8 cellular contexts compared by ENCODE assay signal in genomic region chr5:73496984-73497457, GRCh38. TPM values are rescaled to one million over a fixed set of nuclear protein-coding genes. Genes with fewer than 3 reads are reported as not detected.
DNase-seq lines count a peak whose midpoint lies in the region; ATAC-seq, FAIRE-seq and TF ChIP-seq lines count a peak whose summit lies in the region.

No MANE protein-coding gene starts in this region.

- H3K9ac ChIP-seq in kidney (ENCODE audit: low read length in 2 of 2) = no peak overlapping the region

- H3K4me3 ChIP-seq in AG10803 (ENCODE audit: low read length) = no peak overlapping the region; the same call in 1 of the 2 replicates
- peak overlapping the region; percentile 89 for H3K4me3 ChIP-seq in GM23338
- H3K4me3 ChIP-seq in kidney (ENCODE audit: low read length in 2 of 2) = peak overlapping the region in 1 of 2 donors; percentile 94
- H3K4me3 ChIP-seq in pancreas = peak overlapping the region in 1 of 4 donors; percentile 96

- H3K36me3 Mint-ChIP-seq in GM23338 (ENCODE audit: low read depth) = peaks cover 36% of the 10 kb centered on the region
- peaks cover 30% of the 10 kb centered on the region for H3K36me3 Mint-ChIP-seq in activated T-helper 1 cell treated with anti-CD3 and anti-CD28 coated beads, Interleukin-12 subunit alpha, Interleukin-12 subunit beta, Interleukin-2, Interleukin-4 antibody, amounts not matched to agents 30 ng/mL and 10 ng/mL and 1 ng/mL, durations not matched to agents 14 hours and 24 hours and 36 hours (ENCODE audit: low read depth)

- peaks cover 9% of the 10 kb centered on the region; the same call in 1 of the 2 replicates for H4K20me1 ChIP-seq in GM23338 (replicated peaks; ENCODE audit: insufficient read depth)

- H3K4me1 ChIP-seq in GM23338 (ENCODE audit: insufficient read depth) (peaks cover 31% of the 10 kb centered on the region), kidney (ENCODE audit: control insufficient read depth in 1 of 2, insufficient read depth in 1 of 2, low read depth in 1 of 2, low read length in 2 of 2) (peaks cover 4 to 7% of the 10 kb centered on the region in 2 donors), pancreas (peaks cover 6 to 32% (median 11%) of the 10 kb centered on the region in 3 donors)

- H3K79me2 ChIP-seq in GM23338 (replicated peaks; ENCODE audit: insufficient read depth) = peaks cover 49% of the 10 kb centered on the region

- no peaks in the 10 kb centered on the region for H3K9me3 Mint-ChIP-seq in GM23338
- H3K9me3 Mint-ChIP-seq in activated T-helper 1 cell treated with anti-CD3 and anti-CD28 coated beads, Interleukin-12 subunit alpha, Interleukin-12 subunit beta, Interleukin-2, Interleukin-4 antibody, amounts not matched to agents 30 ng/mL and 10 ng/mL and 1 ng/mL, durations not matched to agents 14 hours and 24 hours and 36 hours = no peaks in the 10 kb centered on the region

- no peaks in the 10 kb centered on the region for H3K9me2 ChIP-seq in GM23338 (ENCODE audit: insufficient read depth)

- H3K36me3 ChIP-seq in GM23338 (ENCODE audit: insufficient read depth) (peaks cover 4% of the 10 kb centered on the region; the same call in 1 of the 2 replicates), kidney (ENCODE audit: control insufficient read depth in 1 of 2, insufficient read depth in 2 of 2, low read length in 2 of 2) (peaks cover under 1 to 3% of the 10 kb centered on the region in 2 donors), pancreas (peaks cover 0 to 4% (median 0%) of the 10 kb centered on the region in 3 donors)

- peak overlapping the region; percentile 94 for H3K4me2 ChIP-seq in GM23338

- H3K27me3 Mint-ChIP-seq in GM23338 (ENCODE audit: insufficient read depth, low read depth, poor library complexity) = peaks cover 7% of the 10 kb centered on the region
- H3K27me3 Mint-ChIP-seq in activated T-helper 1 cell treated with anti-CD3 and anti-CD28 coated beads, Interleukin-12 subunit alpha, Interleukin-12 subunit beta, Interleukin-2, Interleukin-4 antibody, amounts not matched to agents 30 ng/mL and 10 ng/mL and 1 ng/mL, durations not matched to agents 14 hours and 24 hours and 36 hours (ENCODE audit: insufficient read depth) = peaks cover 18% of the 10 kb centered on the region

- peak; percentile 43 for DNase-seq in AG10803 (ENCODE audit: low read depth)
- peak; percentile 53 for DNase-seq in GM23338 (ENCODE audit: low spot score)
- DNase-seq in NCI-H226 = peak; percentile 81
- DNase-seq in activated T-helper 1 cell treated with anti-CD3 and anti-CD28 coated beads, Interleukin-12 subunit alpha, Interleukin-12 subunit beta, Interleukin-2, Interleukin-4 antibody, amounts not matched to agents 30 ng/mL and 10 ng/mL and 1 ng/mL, durations not matched to agents 14 hours and 24 hours and 36 hours (ENCODE audit: low spot score) = no peak
- DNase-seq in kidney = no peak
- no peak for DNase-seq in left lobe of liver (ENCODE audit: low spot score)
- DNase-seq in pancreas = no peak

- intact Hi-C loops in activated T-helper 1 cell treated with anti-CD3 and anti-CD28 coated beads, Interleukin-12 subunit alpha, Interleukin-12 subunit beta, Interleukin-2, Interleukin-4 antibody, amounts not matched to agents 30 ng/mL and 10 ng/mL and 1 ng/mL, durations not matched to agents 14 hours and 24 hours and 36 hours (cut with micrococcal nuclease) = loop anchor here (10.0 kb wide), 1 partner anchor 1172 kb away; the partner anchor contains the start of genes MRPS27 and PTCD2
- intact Hi-C loops in kidney (cut with DNase I) (no loop called here), pancreas (cut with DNase I) (no loop called here)

- ATAC-seq in GM23338 = no peak
- no peak for ATAC-seq in left lobe of liver
- ATAC-seq in pancreas = no peak
- no peak for ATAC-seq in GM19328 (IDR thresholded peaks at IDR 0.05; ENCODE audit: unreplicated experiment)

- H3K27ac ChIP-seq in GM23338 (ENCODE audit: low read depth) (peak overlapping the region; percentile 95), kidney (ENCODE audit: low read depth in 2 of 2, low read length in 2 of 2) (no peak overlapping the region), pancreas (no peak overlapping the region)

- H3K9me3 ChIP-seq in kidney (ENCODE audit: control insufficient read depth in 1 of 2, low read length in 2 of 2) = no peaks in the 10 kb centered on the region
- no peaks in the 10 kb centered on the region for H3K9me3 ChIP-seq in pancreas

- H3F3A ChIP-seq in GM23338 (replicated peaks; ENCODE audit: low read depth) = 0 out of 2 replicates have a peak, but pooled peaks cover 3% of the 10 kb centered on the region

- peak overlapping the region; percentile 98 for H3K4me3 Mint-ChIP-seq in GM23338
- H3K4me3 Mint-ChIP-seq in activated T-helper 1 cell treated with anti-CD3 and anti-CD28 coated beads, Interleukin-12 subunit alpha, Interleukin-12 subunit beta, Interleukin-2, Interleukin-4 antibody, amounts not matched to agents 30 ng/mL and 10 ng/mL and 1 ng/mL, durations not matched to agents 14 hours and 24 hours and 36 hours = peak overlapping the region; percentile 99

- H2AFZ ChIP-seq in GM23338 = no peak overlapping the region

- FAIRE-seq in kidney (lab: Jason Lieb, UNC) (no peak), pancreas (lab: Jason Lieb, UNC) (no peak)

- peak overlapping the region; percentile 81 for H3K27ac Mint-ChIP-seq in GM23338
- peak overlapping the region; percentile 99 for H3K27ac Mint-ChIP-seq in activated T-helper 1 cell treated with anti-CD3 and anti-CD28 coated beads, Interleukin-12 subunit alpha, Interleukin-12 subunit beta, Interleukin-2, Interleukin-4 antibody, amounts not matched to agents 30 ng/mL and 10 ng/mL and 1 ng/mL, durations not matched to agents 14 hours and 24 hours and 36 hours

- WGBS in pancreas, 2 donors = 76 to 83% methylated on average over 1 of the region's 1 CpG

- H3K4me1 Mint-ChIP-seq in GM23338 = peaks cover 47% of the 10 kb centered on the region
- peaks cover 39% of the 10 kb centered on the region for H3K4me1 Mint-ChIP-seq in activated T-helper 1 cell treated with anti-CD3 and anti-CD28 coated beads, Interleukin-12 subunit alpha, Interleukin-12 subunit beta, Interleukin-2, Interleukin-4 antibody, amounts not matched to agents 30 ng/mL and 10 ng/mL and 1 ng/mL, durations not matched to agents 14 hours and 24 hours and 36 hours (ENCODE audit: low read depth)

- TF ChIP-seq CTCF in AG10803 (conservative IDR thresholded peaks at IDR 0.05; ENCODE audit: low read length) (peak; percentile 39), GM23338 (conservative IDR thresholded peaks at IDR 0.05; ENCODE audit: low read depth in 2 of 2) (peak in 1 of 2 experiments; percentile 42; a peak in 2 of 4 replicates), kidney (IDR thresholded peaks at IDR 0.05; ENCODE audit: borderline replicate concordance, extremely low read depth, insufficient read depth) (peak; percentile 2), pancreas (IDR thresholded peaks at IDR 0.05) (no peak)

- H3K27me3 ChIP-seq in GM23338 (ENCODE audit: insufficient read depth) (no peaks in the 10 kb centered on the region), pancreas (peaks cover 0 to 16% (median 0%) of the 10 kb centered on the region in 4 donors)

TF ChIP-seq in GM23338, 12 proteins besides CTCF, POLR2A, EP300 and RAD21:
- TF ChIP-seq ETS1 (IDR thresholded peaks at IDR 0.05) = no peak

RNA-seq across cellular contexts. Expression of gene BTF3, which starts 1.2 kb away (rescaled TPM):
- 472 and 506 TPM in 2 replicates for total RNA-seq in GM23338 (2014; rRNA removed; shearing (Covaris generic))
- 1,033 and 1,148 TPM in 2 replicates for polyA plus RNA-seq in GM23338 (2016; fragmentation: Nextera tagmentation; extraction: Ambion mirVana)
- total RNA-seq in activated T-helper 1 cell treated with anti-CD3 and anti-CD28 coated beads, Interleukin-12 subunit alpha, Interleukin-12 subunit beta, Interleukin-2, Interleukin-4 antibody, amounts not matched to agents 30 ng/mL and 10 ng/mL and 1 ng/mL, durations not matched to agents 14 hours and 24 hours and 36 hours = 913 and 929 TPM in 2 replicates
- total RNA-seq in kidney = 446 TPM
- polyA plus RNA-seq in kidney (ENCODE audit: insufficient read depth, low read depth, low replicate concordance) = 526 TPM
- total RNA-seq in left lobe of liver = 140 TPM
- 100 to 1,000 TPM; 203 to 366 (median 292) TPM for total RNA-seq in pancreas
- 100 to 1,000 TPM; 254 to 320 TPM for polyA plus RNA-seq in pancreas

RNA-seq across cellular contexts. Expression of gene FOXD1, which starts 48.4 kb away (rescaled TPM):
- total RNA-seq in GM23338 (2014; rRNA removed; shearing (Covaris generic)) = 0.12 and 0.42 TPM in 2 replicates
- polyA plus RNA-seq in GM23338 (2016; fragmentation: Nextera tagmentation; extraction: Ambion mirVana) (0.23 TPM in 1 of 2 replicates, not detected in the other), kidney (ENCODE audit: insufficient read depth, low read depth, low replicate concordance) (2.5 TPM), pancreas (under 1 TPM in 1 of 2 donors, not detected in 1; 0.14 TPM)
- 0.13 and 0.15 TPM in 2 replicates for total RNA-seq in activated T-helper 1 cell treated with anti-CD3 and anti-CD28 coated beads, Interleukin-12 subunit alpha, Interleukin-12 subunit beta, Interleukin-2, Interleukin-4 antibody, amounts not matched to agents 30 ng/mL and 10 ng/mL and 1 ng/mL, durations not matched to agents 14 hours and 24 hours and 36 hours
- total RNA-seq in kidney (5.9 TPM), left lobe of liver (not detected), pancreas (under 1 TPM in 2 of 6 donors, not detected in 4; 0.06 to 0.12 TPM)

Comparison
In these comparisons a context has a peak if more than half of its experiments do, and no peak if none do; other contexts are left out.
1. DNase-seq: peak in AG10803 (single experiment), GM23338 (single experiment) and NCI-H226 (single experiment); none in activated T-helper 1 cell treated with anti-CD3 and anti-CD28 coated beads, Interleukin-12 subunit alpha, Interleukin-12 subunit beta, Interleukin-2, Interleukin-4 antibody, amounts not matched to agents 30 ng/mL and 10 ng/mL and 1 ng/mL, durations not matched to agents 14 hours and 24 hours and 36 hours (single experiment), kidney (single experiment), left lobe of liver (single experiment) and pancreas (0 of 6).
2. CTCF ChIP-seq: peak in AG10803 (single experiment) and kidney (single experiment); none in pancreas (0 of 4).